In the genomic region with DNA sequence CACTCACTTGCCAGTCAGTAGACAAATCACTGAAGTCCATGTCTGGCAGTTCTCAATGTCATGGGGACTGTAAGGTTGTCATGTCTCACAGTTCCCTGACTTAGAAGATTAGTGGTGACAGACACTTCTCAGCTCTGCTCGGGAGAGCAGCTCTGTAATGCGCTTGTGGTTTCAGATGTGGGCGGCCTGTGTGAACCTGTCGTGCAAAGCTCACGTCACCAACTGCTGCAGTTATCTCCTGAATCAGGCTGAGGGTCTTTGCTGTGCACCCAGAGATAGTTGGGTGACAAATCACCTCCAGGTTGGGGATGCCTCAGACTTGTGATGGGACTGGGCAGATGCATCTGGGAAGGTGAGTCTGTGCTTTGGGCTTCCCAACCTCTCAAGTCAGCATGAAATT, we compare ENCODE assay signal across 10 cellular contexts.
A peak's percentile ranks its signal among the peaks of the same experiment; 100 is the strongest.
DNase-seq lines count a peak whose midpoint lies in the region; ATAC-seq lines count a peak whose summit lies in the region.
"Had no signal": no experiment of that assay in that cellular context is flagged by ENCODE, and none has a peak within 500 bp of the region (broad histone marks: within the 10 kb centered on the region; RNA-seq: fewer than 3 reads in every experiment).

A gene with protein sequence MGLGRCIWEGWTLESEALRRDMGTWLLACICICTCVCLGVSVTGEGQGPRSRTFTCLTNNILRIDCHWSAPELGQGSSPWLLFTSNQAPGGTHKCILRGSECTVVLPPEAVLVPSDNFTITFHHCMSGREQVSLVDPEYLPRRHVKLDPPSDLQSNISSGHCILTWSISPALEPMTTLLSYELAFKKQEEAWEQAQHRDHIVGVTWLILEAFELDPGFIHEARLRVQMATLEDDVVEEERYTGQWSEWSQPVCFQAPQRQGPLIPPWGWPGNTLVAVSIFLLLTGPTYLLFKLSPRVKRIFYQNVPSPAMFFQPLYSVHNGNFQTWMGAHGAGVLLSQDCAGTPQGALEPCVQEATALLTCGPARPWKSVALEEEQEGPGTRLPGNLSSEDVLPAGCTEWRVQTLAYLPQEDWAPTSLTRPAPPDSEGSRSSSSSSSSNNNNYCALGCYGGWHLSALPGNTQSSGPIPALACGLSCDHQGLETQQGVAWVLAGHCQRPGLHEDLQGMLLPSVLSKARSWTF (plus strand): TSS at position 261 of the 400 bp plus-strand sequence. CDS start 64 bp downstream, at position 325.

- DNase-seq in activated naive CD4-positive, alpha-beta T cell treated with anti-CD3 and anti-CD28 coated beads, Interleukin-2, amount 10 ng/mL, durations not matched to agents 7 days and 5 days: peak; percentile 74
- DNase-seq in stimulated activated CD8-positive, alpha-beta memory T cell treated with anti-CD3 and anti-CD28 coated beads, Interleukin-7, amount 100 ng/mL, for 48 hours (ENCODE audit: extremely low read depth in 1 of 2, low read depth in 1 of 2): peak; percentile 33 to 69
- no peak for DNase-seq in NCI-H146 (lab: John Stamatoyannopoulos, UW)
- no peak for DNase-seq in Kasumi-1 (lab: John Stamatoyannopoulos, UW)
- DNase-seq in NCI-H2196 (lab: John Stamatoyannopoulos, UW; ENCODE audit: unreplicated experiment): no peak
- DNase-seq: amygdala, left cardiac atrium had no signal

- peaks cover 5% of the 10 kb centered on the region for H3K36me3 Mint-ChIP-seq in activated naive CD4-positive, alpha-beta T cell treated with anti-CD3 and anti-CD28 coated beads, Interleukin-2, amount 10 ng/mL, durations not matched to agents 7 days and 5 days

- H3K9me3 Mint-ChIP-seq in activated naive CD4-positive, alpha-beta T cell treated with anti-CD3 and anti-CD28 coated beads, Interleukin-2, amount 10 ng/mL, durations not matched to agents 7 days and 5 days: no peaks in the 10 kb centered on the region

- H3K4me1 Mint-ChIP-seq in activated naive CD4-positive, alpha-beta T cell treated with anti-CD3 and anti-CD28 coated beads, Interleukin-2, amount 10 ng/mL, durations not matched to agents 7 days and 5 days: peaks cover 72% of the 10 kb centered on the region

- H3K4me3 Mint-ChIP-seq in activated naive CD4-positive, alpha-beta T cell treated with anti-CD3 and anti-CD28 coated beads, Interleukin-2, amount 10 ng/mL, durations not matched to agents 7 days and 5 days: peak within 1 kb of the TSS; percentile 77

- no peaks in the 10 kb centered on the region for H3K27me3 Mint-ChIP-seq in activated naive CD4-positive, alpha-beta T cell treated with anti-CD3 and anti-CD28 coated beads, Interleukin-2, amount 10 ng/mL, durations not matched to agents 7 days and 5 days

- H3K27ac Mint-ChIP-seq in activated naive CD4-positive, alpha-beta T cell treated with anti-CD3 and anti-CD28 coated beads, Interleukin-2, amount 10 ng/mL, durations not matched to agents 7 days and 5 days: peak within 1 kb of the TSS; percentile 91

- CTCF ChIA-PET in activated naive CD4-positive, alpha-beta T cell treated with anti-CD3 and anti-CD28 coated beads, Interleukin-2, amount 10 ng/mL, durations not matched to agents 7 days and 5 days (lab: Charles Lee): no interaction called here

- peak; percentile 69 for ATAC-seq in GM21381 (IDR thresholded peaks at IDR 0.05; ENCODE audit: unreplicated experiment)
- peak; percentile 79 for ATAC-seq in HG03571 (IDR thresholded peaks at IDR 0.05; ENCODE audit: unreplicated experiment)
- no peak for ATAC-seq in GM18517 (IDR thresholded peaks at IDR 0.05; ENCODE audit: unreplicated experiment)

Comparison
In these comparisons a context has a peak if more than half of its experiments do, and no peak if none do; other contexts are left out.
1. DNase-seq: peak in activated naive CD4-positive, alpha-beta T cell treated with anti-CD3 and anti-CD28 coated beads, Interleukin-2, amount 10 ng/mL, durations not matched to agents 7 days and 5 days (single experiment) and stimulated activated CD8-positive, alpha-beta memory T cell treated with anti-CD3 and anti-CD28 coated beads, Interleukin-7, amount 100 ng/mL, for 48 hours (2 of 2); none in NCI-H146 (single experiment), Kasumi-1 (0 of 2) and NCI-H2196 (single experiment).